ENCODE assay signal across 9 cellular contexts in the genomic region with DNA sequence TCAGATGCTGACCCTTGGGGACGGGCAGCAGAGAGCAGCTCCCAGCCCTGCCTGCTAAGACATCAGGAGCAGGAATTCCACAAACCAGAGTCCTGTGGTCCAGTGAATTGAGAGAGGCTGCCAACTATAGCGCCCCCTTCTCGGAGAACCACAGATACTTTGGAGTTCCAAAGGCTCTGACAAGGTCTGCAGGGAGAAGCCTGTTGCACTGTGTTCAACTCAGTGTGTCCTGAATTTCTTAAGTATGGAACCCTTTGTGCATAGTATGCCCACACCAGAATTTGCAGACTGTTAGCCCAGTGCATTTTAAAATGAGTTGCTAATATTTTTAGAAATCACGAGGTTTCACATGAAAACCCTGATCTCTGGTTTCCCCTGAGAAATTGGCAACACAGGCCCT.
"Had no signal": no experiment of that assay in that cellular context is flagged by ENCODE, and none has a peak within 500 bp of the region (broad histone marks: within the 10 kb centered on the region; RNA-seq: fewer than 3 reads in every experiment).

No MANE protein-coding gene starts in this region.

- H3K9me3 ChIP-seq: HAP-1 had no signal

- H3K27ac ChIP-seq: GM23248, HL-60 had no signal

- H3K27me3 Mint-ChIP-seq: IgD-negative memory B cell had no signal

- DNase-seq: GM23248, GOT3, H7, KG1 had no signal

- H3K4me3 Mint-ChIP-seq: IgD-negative memory B cell had no signal

- H3K36me3 ChIP-seq: HAP-1 had no signal

- H3K4me1 ChIP-seq: HAP-1 had no signal

- H2AFZ ChIP-seq: GM23248 had no signal

- ATAC-seq: HCT116, HepG2 had no signal

- H3K9me3 Mint-ChIP-seq: IgD-negative memory B cell had no signal

- H3K4me1 Mint-ChIP-seq: IgD-negative memory B cell had no signal

- H3K4me3 ChIP-seq: GM23248, HAP-1 had no signal

- H3K9ac ChIP-seq: GM23248 had no signal
